ENCODE assay signal across 1 cellular context in genomic region chr6:42758756-42759430, GRCh38.
TF ChIP-seq lines count a peak whose summit lies in the region.

No MANE protein-coding gene starts in this region.

TF ChIP-seq in H1, 55 proteins besides CTCF, POLR2A, EP300 and RAD21:
- TF ChIP-seq SIN3A (conservative IDR thresholded peaks at IDR 0.05 in 1 of 2, IDR thresholded peaks at IDR 0.05 in 1 of 2; ENCODE audit: low read depth in 1 of 2, low read length in 2 of 2) (no peak), TCF12 (IDR thresholded peaks at IDR 0.05; ENCODE audit: low read depth, low read length) (no peak), CHD2 (IDR thresholded peaks at IDR 0.05; ENCODE audit: low read length) (no peak), TEAD4 (IDR thresholded peaks at IDR 0.05; ENCODE audit: low read depth, low read length) (no peak), CEBPB (IDR thresholded peaks at IDR 0.05; ENCODE audit: low read depth, low read length) (no peak), JUN (IDR thresholded peaks at IDR 0.05; ENCODE audit: low read depth, low read length) (no peak), NANOG (IDR thresholded peaks at IDR 0.05; ENCODE audit: insufficient read depth, low read depth, low read length, poor library complexity, severe bottlenecking) (no peak), FOSL1 (IDR thresholded peaks at IDR 0.05; ENCODE audit: insufficient read depth, low read depth, low read length) (no peak), SIRT6 (IDR thresholded peaks at IDR 0.05; ENCODE audit: low read length) (no peak), EZH2 (IDR thresholded peaks at IDR 0.05; ENCODE audit: low read depth, low read length, severe bottlenecking) (no peak), MAFK (IDR thresholded peaks at IDR 0.05; ENCODE audit: low read depth, low read length) (no peak), SUZ12 (IDR thresholded peaks at IDR 0.05; ENCODE audit: low read length) (no peak), E2F6 (IDR thresholded peaks at IDR 0.05) (no peak), ATF2 (IDR thresholded peaks at IDR 0.05; ENCODE audit: low read length) (no peak), CBX5 (IDR thresholded peaks at IDR 0.05; ENCODE audit: low read depth, low read length) (no peak), POU5F1 (IDR thresholded peaks at IDR 0.05; ENCODE audit: low read depth, low read length) (no peak)
